8 cellular contexts compared by ENCODE assay signal in genomic region chr3:120561251-120562045, GRCh38. TPM values are rescaled to one million over a fixed set of nuclear protein-coding genes. Genes with fewer than 3 reads are reported as not detected.
DNase-seq lines count a peak whose midpoint lies in the region; ATAC-seq and TF ChIP-seq lines count a peak whose summit lies in the region.

No MANE protein-coding gene starts in this region.

- peaks cover 13% of the 10 kb centered on the region for H3K4me1 Mint-ChIP-seq in central memory CD8-positive, alpha-beta T cell

- no peak overlapping the region for H3K27ac ChIP-seq in 22Rv1

- ATAC-seq in GM18502 (IDR thresholded peaks at IDR 0.05; ENCODE audit: poor library complexity, unreplicated experiment) (peak; percentile 57), HG03060 (IDR thresholded peaks at IDR 0.05; ENCODE audit: low read depth, unreplicated experiment) (peak; percentile 37), left lobe of liver (peak; percentile 56)
- ATAC-seq in activated CD4-positive, CD25-positive, alpha-beta regulatory T cell treated with anti-CD3 and anti-CD28 coated beads, Interleukin-2, amount 50 U/mL, for 24 hours = peak; percentile 49 to 55
- ATAC-seq in central memory CD8-positive, alpha-beta T cell (replicated peaks; ENCODE audit: extremely low read depth, poor library complexity, severe bottlenecking) = peak; percentile 42

- no peak overlapping the region for H3K4me3 Mint-ChIP-seq in central memory CD8-positive, alpha-beta T cell

- peak; percentile 86 for TF ChIP-seq CTCF in 22Rv1 (IDR thresholded peaks at IDR 0.05)

- H3K27me3 Mint-ChIP-seq in central memory CD8-positive, alpha-beta T cell = peaks cover 10% of the 10 kb centered on the region

- no peaks in the 10 kb centered on the region for H3K9me3 Mint-ChIP-seq in central memory CD8-positive, alpha-beta T cell

- peak; percentile 65 for DNase-seq in NCI-H2196 treated with DMSO at 0.1 percent for 48 hours (lab: John Stamatoyannopoulos, UW; ENCODE audit: unreplicated experiment)
- peak; percentile 53 for DNase-seq in central memory CD8-positive, alpha-beta T cell (ENCODE audit: low spot score in 2 of 2)
- peak; percentile 63 for DNase-seq in left lobe of liver (ENCODE audit: low spot score)
- peak; percentile 24 to 57 (median 57) for DNase-seq in stimulated activated CD4-positive, alpha-beta T cell treated with anti-CD3 and anti-CD28 coated beads, TNF-alpha, amount 100 ng/mL, for 24 hours (ENCODE audit: low read depth in 3 of 3)

- H3K36me3 Mint-ChIP-seq in central memory CD8-positive, alpha-beta T cell (ENCODE audit: insufficient read depth) = peaks cover 12% of the 10 kb centered on the region

- no peak overlapping the region for H3K27ac Mint-ChIP-seq in central memory CD8-positive, alpha-beta T cell (ENCODE audit: low read depth)

RNA-seq across cellular contexts. Expression of gene NDUFB4, which starts 34.7 kb away (rescaled TPM):
- total RNA-seq in left lobe of liver = 65.2 TPM
